Comparison of ENCODE assay signal across 8 cellular contexts in genomic region chr7:114554781-114555537, GRCh38.
A peak's percentile ranks its signal among the peaks of the same experiment; 100 is the strongest.
DNase-seq lines count a peak whose midpoint lies in the region; ATAC-seq and TF ChIP-seq lines count a peak whose summit lies in the region.

No MANE protein-coding gene starts in this region.

- H3K4me3 Mint-ChIP-seq in H9, result no peak overlapping the region

- no peak overlapping the region for H3K14ac ChIP-seq in H9 (ENCODE audit: insufficient read depth, low read length)

- H2AK5ac ChIP-seq in H9 (ENCODE audit: insufficient read length, low read length), result no peak overlapping the region

- H3K23ac ChIP-seq in H9 (ENCODE audit: insufficient read length, low read depth, low read length), result no peak overlapping the region

- H3K4me3 ChIP-seq in Peyer's patch, result no peak overlapping the region

- H3K79me1 ChIP-seq in H9 (ENCODE audit: insufficient read depth, low read depth, low read length, poor library complexity, severe bottlenecking), result no peaks in the 10 kb centered on the region

- H2BK15ac ChIP-seq in H9 (ENCODE audit: low read depth, low read length), result no peak overlapping the region

- no peak overlapping the region for H3T11ph ChIP-seq in H9 (ENCODE audit: low read length)

- ATAC-seq in GM19023 (IDR thresholded peaks at IDR 0.05; ENCODE audit: unreplicated experiment) (peak; percentile 84), HG03139 (IDR thresholded peaks at IDR 0.05; ENCODE audit: unreplicated experiment) (peak; percentile 50)

- no peaks in the 10 kb centered on the region for H3K4me1 ChIP-seq in Peyer's patch
- H3K4me1 ChIP-seq in H9 (ENCODE audit: insufficient read depth, low read length), result no peaks in the 10 kb centered on the region

- no peak overlapping the region for H3K4me2 ChIP-seq in H9 (ENCODE audit: insufficient read depth, insufficient read length, low read length)

- H4K91ac ChIP-seq in H9 (ENCODE audit: insufficient read length, low read depth, low read length), result no peak overlapping the region

- no peak for TF ChIP-seq POLR2A in Peyer's patch (IDR thresholded peaks at IDR 0.05)

- no peak for TF ChIP-seq CTCF in Peyer's patch (IDR thresholded peaks at IDR 0.05)
- TF ChIP-seq CTCF in H9 (conservative IDR thresholded peaks at IDR 0.05), result no peak

- no CpG with 5 or more reads among the region's 6 CpGs for WGBS in H9 (ENCODE audit: extremely low coverage, insufficient read length, low lambda C conversion rate)

- no peak overlapping the region for H3K4ac ChIP-seq in H9 (ENCODE audit: low read depth, low read length)

- H2BK20ac ChIP-seq in H9 (ENCODE audit: low read depth, low read length, poor library complexity, severe bottlenecking), result no peak overlapping the region

- no peaks in the 10 kb centered on the region for H3K4me1 Mint-ChIP-seq in H9

- no peak overlapping the region for H3K18ac ChIP-seq in H9 (ENCODE audit: insufficient read length, low read depth, low read length)

- no peaks in the 10 kb centered on the region for H3K79me2 ChIP-seq in H9 (ENCODE audit: insufficient read depth, low read length)

- DNase-seq in A172 (ENCODE audit: low spot score) (peak; percentile 46), SHP77 treated with DMSO at 0.1 percent for 48 hours (lab: John Stamatoyannopoulos, UW) (peak; percentile 63), Peyer's patch (no peak), COLO668 (lab: John Stamatoyannopoulos, UW; ENCODE audit: unreplicated experiment) (no peak), H9 (no peak)
- no peak for DNase-seq in activated naive CD4-positive, alpha-beta T cell treated with anti-CD3 and anti-CD28 coated beads, Interleukin-2, amount 50 U/mL, for 16 hours

- H3K56ac ChIP-seq in H9 (ENCODE audit: insufficient read length, low read depth, low read length), result no peak overlapping the region

- no peaks in the 10 kb centered on the region for H3K23me2 ChIP-seq in H9 (ENCODE audit: insufficient read length, low read depth, low read length, poor library complexity, severe bottlenecking)

- H3K9ac ChIP-seq in H9 (ENCODE audit: extremely low read depth, insufficient read length, low read length), result no peak overlapping the region

- H3K9me3 Mint-ChIP-seq in H9, result no peaks in the 10 kb centered on the region

- H2BK5ac ChIP-seq in H9 (ENCODE audit: insufficient read length, low read length), result no peak overlapping the region

- H3K27ac ChIP-seq in Peyer's patch, result no peak overlapping the region
- no peak overlapping the region for H3K27ac ChIP-seq in H9 (ENCODE audit: insufficient read length, low read depth, low read length)

- no peak overlapping the region for H2BK12ac ChIP-seq in H9 (ENCODE audit: insufficient read length, low read depth, low read length)

- H4K8ac ChIP-seq in H9 (replicated peaks; ENCODE audit: insufficient read length, low read depth, low read length), result no peak overlapping the region

- H3K27ac Mint-ChIP-seq in H9, result no peak overlapping the region

- H3K36me3 Mint-ChIP-seq in H9 (ENCODE audit: insufficient read depth in 1 of 3, low read depth in 3 of 3), result no peaks in the 10 kb centered on the region

- H2BK120ac ChIP-seq in H9 (ENCODE audit: low read depth, low read length, poor library complexity, severe bottlenecking), result no peak overlapping the region

- no peak overlapping the region for H2AFZ ChIP-seq in H9 (ENCODE audit: low read length)

- H3K27me3 ChIP-seq in Peyer's patch (no peaks in the 10 kb centered on the region), H9 (ENCODE audit: insufficient read depth, low read length) (no peaks in the 10 kb centered on the region)

- H4K20me1 ChIP-seq in H9 (ENCODE audit: control insufficient read depth, insufficient read depth, insufficient read length), result no peaks in the 10 kb centered on the region

- no peaks in the 10 kb centered on the region; the same call in 1 of the 2 replicates for H3K27me3 Mint-ChIP-seq in H9 (ENCODE audit: low read depth)

- H3K9me3 ChIP-seq in Peyer's patch, result no peaks in the 10 kb centered on the region
- H3K9me3 ChIP-seq in H9 (ENCODE audit: control insufficient read depth, low read depth, low read length), result no peaks in the 10 kb centered on the region

- no peak overlapping the region for H4K5ac ChIP-seq in H9 (ENCODE audit: insufficient read length, low read depth, low read length)

- H3K36me3 ChIP-seq in Peyer's patch, result no peaks in the 10 kb centered on the region

Comparison
In these comparisons a context has a peak if more than half of its experiments do, and no peak if none do; other contexts are left out.
1. DNase-seq: peak in A172 (single experiment) and SHP77 treated with DMSO at 0.1 percent for 48 hours (single experiment); none in Peyer's patch (0 of 3), activated naive CD4-positive, alpha-beta T cell treated with anti-CD3 and anti-CD28 coated beads, Interleukin-2, amount 50 U/mL, for 16 hours (single experiment), COLO668 (single experiment) and H9 (single experiment).